Comparison of ENCODE assay signal across 15 cellular contexts in genomic region chr11:67548112-67548511, GRCh38. TPM values are rescaled to one million over a fixed set of nuclear protein-coding genes. Genes with fewer than 3 reads are reported as not detected.
"Had no signal": no experiment of that assay in that cellular context is flagged by ENCODE, and none has a peak within 500 bp of the region (broad histone marks: within the 10 kb centered on the region; RNA-seq: fewer than 3 reads in every experiment).

No MANE protein-coding gene starts in this region.

RNA-seq across cellular contexts. Expression of gene CABP2, which starts 24.9 kb away (rescaled TPM):
- total RNA-seq: activated B cell treated with CpG ODN at 0.5 μM for 24 hours; activated CD4-positive, alpha-beta memory T cell treated with anti-CD3 and anti-CD28 coated beads for 36 hours; activated CD4-positive, alpha-beta memory T cell treated with anti-CD3 and anti-CD28 coated beads, Interleukin-2, amount 10 ng/mL, durations not matched to agents 7 days and 5 days; activated CD4-positive, alpha-beta T cell treated with anti-CD3 and anti-CD28 coated beads for 36 hours; activated CD4-positive, alpha-beta T cell treated with anti-CD3 and anti-CD28 coated beads, Interleukin-2, amount 10 ng/mL, durations not matched to agents 24 days and 14 days; activated CD4-positive, alpha-beta T cell treated with anti-CD3 and anti-CD28 coated beads, Interleukin-2, amount 10 ng/mL, durations not matched to agents 7 days and 5 days; activated CD8-positive, alpha-beta memory T cell treated with anti-CD3 and anti-CD28 coated beads for 36 hours; activated CD8-positive, alpha-beta memory T cell treated with anti-CD3 and anti-CD28 coated beads, Interleukin-2, amount 10 ng/mL, durations not matched to agents 7 days and 5 days; activated CD8-positive, alpha-beta T cell treated with anti-CD3 and anti-CD28 coated beads for 36 hours; activated CD8-positive, alpha-beta T cell treated with anti-CD3 and anti-CD28 coated beads, Interleukin-2, amount 10 ng/mL, durations not matched to agents 7 days and 5 days; T-cell; T-helper 1 cell treated with Interleukin-12 subunit alpha and Interleukin-12 subunit beta and Interleukin-4 antibody, amounts not matched to agents 30 ng/mL and 1 ng/mL, for 36 hours; T-helper 17 cell; T-helper 2 cell treated with Interferon-gamma antibody and Interleukin-4, amounts not matched to agents 100 ng/mL and 5 ng/mL, for 36 hours; WTC11 had no signal
